Comparison of ENCODE assay signal across 12 cellular contexts in the genomic region with DNA sequence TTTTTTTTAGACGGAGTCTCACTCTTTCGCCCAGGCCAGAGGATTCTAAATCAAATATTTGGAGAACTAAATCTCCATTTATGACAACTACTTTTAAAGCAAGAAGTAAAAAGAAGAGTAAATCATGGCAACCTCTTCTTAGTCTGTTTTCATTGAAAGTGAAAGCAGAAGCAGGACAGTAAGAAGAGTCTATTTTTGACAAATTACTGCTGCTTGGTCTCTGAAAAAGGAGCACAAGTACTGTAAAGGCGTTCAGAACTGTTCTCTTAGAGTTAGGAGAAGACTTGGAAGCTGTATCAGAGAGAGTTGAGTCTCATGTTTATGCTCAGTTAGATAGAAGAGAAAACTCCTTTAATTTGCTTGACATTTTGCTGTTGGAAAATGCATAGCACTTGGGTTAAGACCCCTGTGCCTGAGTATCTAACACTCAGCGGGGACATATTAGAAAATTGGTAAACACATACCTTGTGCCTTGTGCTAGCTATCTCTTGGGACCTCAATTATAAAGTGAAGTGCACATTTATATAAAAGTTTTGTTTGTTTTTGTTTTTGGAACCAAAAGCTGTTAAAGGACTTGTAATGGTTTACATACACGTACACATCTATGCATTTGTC.
DNase-seq lines count a peak whose midpoint lies in the region; ATAC-seq and TF ChIP-seq lines count a peak whose summit lies in the region.
"Had no signal": no experiment of that assay in that cellular context is flagged by ENCODE, and none has a peak within 500 bp of the region (broad histone marks: within the 10 kb centered on the region; RNA-seq: fewer than 3 reads in every experiment).

No MANE protein-coding gene starts in this region.

- no peak overlapping the region for H3K27ac ChIP-seq in KMS-11
- H3K27ac ChIP-seq: GM23248 had no signal

- peak; percentile 79 for ATAC-seq in HG02759 (IDR thresholded peaks at IDR 0.05; ENCODE audit: unreplicated experiment)
- ATAC-seq in GM21423 (IDR thresholded peaks at IDR 0.05; ENCODE audit: unreplicated experiment) = no peak

- H3K4me3 ChIP-seq in KMS-11 (IDR thresholded peaks at IDR 0.05; ENCODE audit: insufficient read depth, low read depth, low read length) = no peak overlapping the region
- H3K4me3 ChIP-seq: GM23248 had no signal

- peak overlapping the region; percentile 62 for H3K4me2 ChIP-seq in KMS-11

- TF ChIP-seq CTCF in KMS-11 (conservative IDR thresholded peaks at IDR 0.05; ENCODE audit: low read depth, low read length) = no peak

- no peaks in the 10 kb centered on the region for H3K27me3 ChIP-seq in KMS-11 (ENCODE audit: insufficient read depth, low read depth)

- no peaks in the 10 kb centered on the region for H3K36me3 ChIP-seq in KMS-11 (ENCODE audit: insufficient read depth)

- no peak overlapping the region for H3K9ac ChIP-seq in KMS-11
- H3K9ac ChIP-seq: GM23248 had no signal

- peak; percentile 63 for DNase-seq in SIG-M5 treated with dmso at 0.1 percent for 504 hours (lab: John Stamatoyannopoulos, UW; ENCODE audit: unreplicated experiment)
- no peak for DNase-seq in SIG-M5 (lab: John Stamatoyannopoulos, UW)
- DNase-seq in inferior parietal cortex (ENCODE audit: extremely low spot score) = no peak
- no peak for DNase-seq in DMS153 (lab: John Stamatoyannopoulos, UW)
- no peak for DNase-seq in stimulated activated naive CD4-positive, alpha-beta T cell treated with Interleukin-2 at 50 U/mL for 16 hours (lab: John Stamatoyannopoulos, UW)
- DNase-seq: EL, GM23248, IMR-90, T-helper 1 cell had no signal

- H3K4me1 ChIP-seq in KMS-11 (ENCODE audit: low read depth, poor library complexity, severe bottlenecking) = peaks cover 14% of the 10 kb centered on the region

- no peaks in the 10 kb centered on the region for H4K20me1 ChIP-seq in KMS-11 (ENCODE audit: insufficient read depth)

- no peaks in the 10 kb centered on the region for H3K79me2 ChIP-seq in KMS-11 (ENCODE audit: insufficient read depth, low read depth)

- H2AFZ ChIP-seq in KMS-11 (ENCODE audit: low read depth) = peak overlapping the region; percentile 65
- H2AFZ ChIP-seq: GM23248 had no signal
